ENCODE assay signal across 16 cellular contexts in the genomic region with DNA sequence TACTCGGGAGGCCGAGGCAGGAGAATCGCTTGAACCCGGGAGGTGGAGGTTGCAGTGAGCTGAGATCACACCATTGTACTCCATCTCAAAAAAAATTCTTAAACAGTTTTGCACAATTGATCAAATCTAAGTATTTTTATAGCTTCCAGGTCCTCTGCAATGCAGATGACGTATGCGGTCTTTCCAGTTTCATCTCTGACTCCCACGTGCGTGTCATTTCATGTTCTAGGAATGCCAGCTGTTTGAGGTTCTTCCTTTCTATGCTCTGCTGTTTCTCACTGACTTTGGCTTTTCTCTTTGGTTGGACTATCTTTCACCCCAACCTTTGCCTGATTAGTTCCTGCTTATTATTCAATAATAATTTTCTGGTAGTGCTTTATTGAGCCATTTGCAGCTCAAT. TPM values are rescaled to one million over a fixed set of nuclear protein-coding genes. Genes with fewer than 3 reads are reported as not detected.
DNase-seq lines count a peak whose midpoint lies in the region; ATAC-seq and TF ChIP-seq lines count a peak whose summit lies in the region.
"Had no signal": no experiment of that assay in that cellular context is flagged by ENCODE, and none has a peak within 500 bp of the region (broad histone marks: within the 10 kb centered on the region; RNA-seq: fewer than 3 reads in every experiment).

No MANE protein-coding gene starts in this region.

- WGBS in smooth muscle cell (ENCODE audit: low lambda C conversion rate): 82% methylated on average over 8 of the region's 8 CpGs

- H3K9me3 ChIP-seq in smooth muscle cell (replicated peaks; ENCODE audit: low read depth): no peaks in the 10 kb centered on the region
- H3K9me3 ChIP-seq in CD8-positive, alpha-beta T cell (ENCODE audit: low read length): no peaks in the 10 kb centered on the region
- H3K9me3 ChIP-seq: Caco-2 had no signal

- no peaks in the 10 kb centered on the region for H3K4me1 ChIP-seq in smooth muscle cell (ENCODE audit: low read depth)
- H3K4me1 ChIP-seq in CD8-positive, alpha-beta T cell (ENCODE audit: insufficient read depth, low read length): no peaks in the 10 kb centered on the region
- H3K4me1 ChIP-seq: Caco-2 had no signal

- H4K20me1 ChIP-seq in smooth muscle cell (ENCODE audit: low read depth): no peaks in the 10 kb centered on the region

- TF ChIP-seq CTCF in smooth muscle cell (IDR thresholded peaks at IDR 0.05; ENCODE audit: borderline replicate concordance, insufficient read depth, poor library complexity, severe bottlenecking): no peak
- TF ChIP-seq CTCF in CD8-positive, alpha-beta T cell (IDR thresholded peaks at IDR 0.05): no peak

- CTCF ChIA-PET in activated CD4-positive, alpha-beta T cell treated with anti-CD3 and anti-CD28 coated beads for 36 hours (lab: Charles Lee): interaction anchor here (1.2 kb wide), 1 partner anchor 300 kb away, joined by 3 read pairs; no protein-coding TSS in a partner anchor
- CTCF ChIA-PET in CD8-positive, alpha-beta T cell (lab: Charles Lee): no interaction called here

- H3K27ac ChIP-seq in smooth muscle cell (ENCODE audit: low read depth): peak overlapping the region; percentile 78
- H3K27ac ChIP-seq in CD8-positive, alpha-beta T cell (ENCODE audit: low read depth, low read length): no peak overlapping the region
- H3K27ac ChIP-seq: HL-60 had no signal

- intact Hi-C loops in activated CD4-positive, alpha-beta T cell treated with anti-CD3 and anti-CD28 coated beads for 36 hours (cut with DNase I, micrococcal nuclease): no loop called here
- intact Hi-C loops in CD8-positive, alpha-beta T cell (cut with DNase I, micrococcal nuclease): no loop called here

- H3K4me1 Mint-ChIP-seq in activated CD4-positive, alpha-beta T cell treated with anti-CD3 and anti-CD28 coated beads for 36 hours: no peaks in the 10 kb centered on the region
- peaks cover 3% of the 10 kb centered on the region for H3K4me1 Mint-ChIP-seq in CD8-positive, alpha-beta T cell (ENCODE audit: low read depth)

- no peaks in the 10 kb centered on the region for H3F3A ChIP-seq in smooth muscle cell (ENCODE audit: low read depth)

- POLR2A ChIA-PET in activated CD4-positive, alpha-beta T cell treated with anti-CD3 and anti-CD28 coated beads for 36 hours (lab: Charles Lee): no interaction called here
- POLR2A ChIA-PET in CD8-positive, alpha-beta T cell (lab: Charles Lee): no interaction called here

- H3K79me2 ChIP-seq in smooth muscle cell (ENCODE audit: low read depth): no peaks in the 10 kb centered on the region

- H3K9ac ChIP-seq in smooth muscle cell (ENCODE audit: low read depth): no peak overlapping the region

- DNase-seq in RPMI8226 (peak; percentile 2), ecto neural progenitor cell (ENCODE audit: low spot score) (peak; percentile 0), left kidney (ENCODE audit: low read depth, low spot score) (peak; percentile 9), smooth muscle cell (lab: John Stamatoyannopoulos, UW; ENCODE audit: unreplicated experiment) (no peak), erythroblast (lab: John Stamatoyannopoulos, UW) (no peak)
- no peak for DNase-seq in activated CD4-positive, alpha-beta T cell treated with anti-CD3 and anti-CD28 coated beads for 36 hours
- no peak for DNase-seq in CD8-positive, alpha-beta T cell
- DNase-seq: Caco-2, DMS153, NCI-H1092 treated with DMSO at 0.1 percent for 48 hours, NCI-H2227 treated with DMSO at 0.1 percent for 48 hours, NCI-H524 had no signal

- H3K27ac Mint-ChIP-seq in activated CD4-positive, alpha-beta T cell treated with anti-CD3 and anti-CD28 coated beads for 36 hours: no peak overlapping the region
- no peak overlapping the region for H3K27ac Mint-ChIP-seq in CD8-positive, alpha-beta T cell

- peaks cover under 1% of the 10 kb centered on the region for H3K9me3 Mint-ChIP-seq in activated CD4-positive, alpha-beta T cell treated with anti-CD3 and anti-CD28 coated beads for 36 hours (ENCODE audit: low read depth)
- no peaks in the 10 kb centered on the region for H3K9me3 Mint-ChIP-seq in CD8-positive, alpha-beta T cell

- no peaks in the 10 kb centered on the region for H3K27me3 ChIP-seq in smooth muscle cell (ENCODE audit: low read depth)
- no peaks in the 10 kb centered on the region for H3K27me3 ChIP-seq in CD8-positive, alpha-beta T cell (ENCODE audit: insufficient read depth, low read length)

- no peak overlapping the region for H2AFZ ChIP-seq in smooth muscle cell (ENCODE audit: low read depth)

- no peaks in the 10 kb centered on the region for H3K36me3 Mint-ChIP-seq in activated CD4-positive, alpha-beta T cell treated with anti-CD3 and anti-CD28 coated beads for 36 hours (ENCODE audit: low read depth)
- no peaks in the 10 kb centered on the region for H3K36me3 Mint-ChIP-seq in CD8-positive, alpha-beta T cell

- H3K36me3 ChIP-seq in smooth muscle cell (ENCODE audit: low read depth): no peaks in the 10 kb centered on the region
- H3K36me3 ChIP-seq in CD8-positive, alpha-beta T cell (ENCODE audit: insufficient read depth, low read length): no peaks in the 10 kb centered on the region

- no peaks in the 10 kb centered on the region for H3K27me3 Mint-ChIP-seq in activated CD4-positive, alpha-beta T cell treated with anti-CD3 and anti-CD28 coated beads for 36 hours
- H3K27me3 Mint-ChIP-seq in CD8-positive, alpha-beta T cell (ENCODE audit: low read depth): no peaks in the 10 kb centered on the region

- no peak overlapping the region for H3K4me2 ChIP-seq in smooth muscle cell

- ATAC-seq in activated CD4-positive, alpha-beta T cell treated with anti-CD3 and anti-CD28 coated beads for 36 hours: no peak
- no peak for ATAC-seq in CD8-positive, alpha-beta T cell
- ATAC-seq in HG02870 (IDR thresholded peaks at IDR 0.05; ENCODE audit: unreplicated experiment): no peak
- ATAC-seq: HCT116, Panc1 had no signal

- no peak for TF ChIP-seq POLR2A in erythroblast (IDR thresholded peaks at IDR 0.05; ENCODE audit: low read length)

- no peak overlapping the region for H3K4me3 ChIP-seq in smooth muscle cell
- no peak overlapping the region for H3K4me3 ChIP-seq in CD8-positive, alpha-beta T cell (ENCODE audit: low read depth, low read length)

- no peak overlapping the region for H3K4me3 Mint-ChIP-seq in activated CD4-positive, alpha-beta T cell treated with anti-CD3 and anti-CD28 coated beads for 36 hours
- H3K4me3 Mint-ChIP-seq in CD8-positive, alpha-beta T cell: no peak overlapping the region

RNA-seq across cellular contexts. Expression of a gene that starts 16.2 kb away (rescaled TPM):
- total RNA-seq in smooth muscle cell: not detected in 2 replicates
- not detected in 2 replicates for polyA plus RNA-seq in smooth muscle cell
- total RNA-seq in activated CD4-positive, alpha-beta T cell treated with anti-CD3 and anti-CD28 coated beads for 36 hours: not detected
- total RNA-seq in CD8-positive, alpha-beta T cell: not detected
- total RNA-seq: Caco-2 had no signal

RNA-seq across cellular contexts. Expression of a gene that starts 58.0 kb away (rescaled TPM):
- not detected in 2 replicates for total RNA-seq in smooth muscle cell
- polyA plus RNA-seq in smooth muscle cell: not detected in 2 replicates
- not detected for total RNA-seq in activated CD4-positive, alpha-beta T cell treated with anti-CD3 and anti-CD28 coated beads for 36 hours
- total RNA-seq in CD8-positive, alpha-beta T cell: not detected
- total RNA-seq: Caco-2 had no signal

Comparison
In these comparisons a context has a peak if more than half of its experiments do, and no peak if none do; other contexts are left out.
1. DNase-seq: peak in RPMI8226 (single experiment), ecto neural progenitor cell (single experiment) and left kidney (single experiment); none in smooth muscle cell (single experiment), erythroblast (0 of 2), activated CD4-positive, alpha-beta T cell treated with anti-CD3 and anti-CD28 coated beads for 36 hours (single experiment) and CD8-positive, alpha-beta T cell (0 of 7).